Comparison of ENCODE assay signal across 1 cellular context in the genomic region with DNA sequence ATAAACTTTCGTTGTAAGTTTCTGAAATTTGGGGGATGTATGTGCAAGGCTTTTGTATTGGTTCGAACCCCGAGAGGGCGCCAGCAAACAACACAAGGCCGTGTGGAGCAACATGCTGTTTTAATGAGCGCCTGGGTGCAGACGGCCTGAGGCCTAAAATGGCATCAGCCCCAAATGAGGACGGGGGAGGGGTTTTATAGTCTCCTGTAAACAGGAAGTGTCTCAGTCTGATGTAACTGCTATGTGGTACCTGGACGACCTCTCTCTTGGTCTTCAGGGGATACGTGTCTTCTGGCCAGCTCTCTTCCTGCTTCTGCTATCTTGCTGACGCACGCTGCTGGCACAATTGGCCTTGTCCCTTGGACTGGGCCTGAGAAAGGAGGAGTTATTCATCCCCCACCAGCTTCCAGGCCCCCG.
TF ChIP-seq lines count a peak whose summit lies in the region.

No MANE protein-coding gene starts in this region.

TF ChIP-seq in GM12878, 131 proteins besides CTCF, POLR2A, EP300 and RAD21 (continued from another document):
- TF ChIP-seq, protein P1, sequence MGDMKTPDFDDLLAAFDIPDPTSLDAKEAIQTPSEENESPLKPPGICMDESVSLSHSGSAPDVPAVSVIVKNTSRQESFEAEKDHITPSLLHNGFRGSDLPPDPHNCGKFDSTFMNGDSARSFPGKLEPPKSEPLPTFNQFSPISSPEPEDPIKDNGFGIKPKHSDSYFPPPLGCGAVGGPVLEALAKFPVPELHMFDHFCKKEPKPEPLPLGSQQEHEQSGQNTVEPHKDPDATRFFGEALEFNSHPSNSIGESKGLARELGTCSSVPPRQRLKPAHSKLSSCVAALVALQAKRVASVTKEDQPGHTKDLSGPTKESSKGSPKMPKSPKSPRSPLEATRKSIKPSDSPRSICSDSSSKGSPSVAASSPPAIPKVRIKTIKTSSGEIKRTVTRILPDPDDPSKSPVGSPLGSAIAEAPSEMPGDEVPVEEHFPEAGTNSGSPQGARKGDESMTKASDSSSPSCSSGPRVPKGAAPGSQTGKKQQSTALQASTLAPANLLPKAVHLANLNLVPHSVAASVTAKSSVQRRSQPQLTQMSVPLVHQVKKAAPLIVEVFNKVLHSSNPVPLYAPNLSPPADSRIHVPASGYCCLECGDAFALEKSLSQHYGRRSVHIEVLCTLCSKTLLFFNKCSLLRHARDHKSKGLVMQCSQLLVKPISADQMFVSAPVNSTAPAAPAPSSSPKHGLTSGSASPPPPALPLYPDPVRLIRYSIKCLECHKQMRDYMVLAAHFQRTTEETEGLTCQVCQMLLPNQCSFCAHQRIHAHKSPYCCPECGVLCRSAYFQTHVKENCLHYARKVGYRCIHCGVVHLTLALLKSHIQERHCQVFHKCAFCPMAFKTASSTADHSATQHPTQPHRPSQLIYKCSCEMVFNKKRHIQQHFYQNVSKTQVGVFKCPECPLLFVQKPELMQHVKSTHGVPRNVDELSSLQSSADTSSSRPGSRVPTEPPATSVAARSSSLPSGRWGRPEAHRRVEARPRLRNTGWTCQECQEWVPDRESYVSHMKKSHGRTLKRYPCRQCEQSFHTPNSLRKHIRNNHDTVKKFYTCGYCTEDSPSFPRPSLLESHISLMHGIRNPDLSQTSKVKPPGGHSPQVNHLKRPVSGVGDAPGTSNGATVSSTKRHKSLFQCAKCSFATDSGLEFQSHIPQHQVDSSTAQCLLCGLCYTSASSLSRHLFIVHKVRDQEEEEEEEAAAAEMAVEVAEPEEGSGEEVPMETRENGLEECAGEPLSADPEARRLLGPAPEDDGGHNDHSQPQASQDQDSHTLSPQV (IDR thresholded peaks at IDR 0.05): no peak
- no peak for TF ChIP-seq MXI1 (IDR thresholded peaks at IDR 0.05; ENCODE audit: low read depth, low read length)
- TF ChIP-seq, protein P2, sequence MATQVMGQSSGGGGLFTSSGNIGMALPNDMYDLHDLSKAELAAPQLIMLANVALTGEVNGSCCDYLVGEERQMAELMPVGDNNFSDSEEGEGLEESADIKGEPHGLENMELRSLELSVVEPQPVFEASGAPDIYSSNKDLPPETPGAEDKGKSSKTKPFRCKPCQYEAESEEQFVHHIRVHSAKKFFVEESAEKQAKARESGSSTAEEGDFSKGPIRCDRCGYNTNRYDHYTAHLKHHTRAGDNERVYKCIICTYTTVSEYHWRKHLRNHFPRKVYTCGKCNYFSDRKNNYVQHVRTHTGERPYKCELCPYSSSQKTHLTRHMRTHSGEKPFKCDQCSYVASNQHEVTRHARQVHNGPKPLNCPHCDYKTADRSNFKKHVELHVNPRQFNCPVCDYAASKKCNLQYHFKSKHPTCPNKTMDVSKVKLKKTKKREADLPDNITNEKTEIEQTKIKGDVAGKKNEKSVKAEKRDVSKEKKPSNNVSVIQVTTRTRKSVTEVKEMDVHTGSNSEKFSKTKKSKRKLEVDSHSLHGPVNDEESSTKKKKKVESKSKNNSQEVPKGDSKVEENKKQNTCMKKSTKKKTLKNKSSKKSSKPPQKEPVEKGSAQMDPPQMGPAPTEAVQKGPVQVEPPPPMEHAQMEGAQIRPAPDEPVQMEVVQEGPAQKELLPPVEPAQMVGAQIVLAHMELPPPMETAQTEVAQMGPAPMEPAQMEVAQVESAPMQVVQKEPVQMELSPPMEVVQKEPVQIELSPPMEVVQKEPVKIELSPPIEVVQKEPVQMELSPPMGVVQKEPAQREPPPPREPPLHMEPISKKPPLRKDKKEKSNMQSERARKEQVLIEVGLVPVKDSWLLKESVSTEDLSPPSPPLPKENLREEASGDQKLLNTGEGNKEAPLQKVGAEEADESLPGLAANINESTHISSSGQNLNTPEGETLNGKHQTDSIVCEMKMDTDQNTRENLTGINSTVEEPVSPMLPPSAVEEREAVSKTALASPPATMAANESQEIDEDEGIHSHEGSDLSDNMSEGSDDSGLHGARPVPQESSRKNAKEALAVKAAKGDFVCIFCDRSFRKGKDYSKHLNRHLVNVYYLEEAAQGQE (IDR thresholded peaks at IDR 0.05; ENCODE audit: low read depth, low read length): no peak
- no peak for TF ChIP-seq FOXM1 (IDR thresholded peaks at IDR 0.05; ENCODE audit: low read depth, low read length)
- TF ChIP-seq, protein P3, sequence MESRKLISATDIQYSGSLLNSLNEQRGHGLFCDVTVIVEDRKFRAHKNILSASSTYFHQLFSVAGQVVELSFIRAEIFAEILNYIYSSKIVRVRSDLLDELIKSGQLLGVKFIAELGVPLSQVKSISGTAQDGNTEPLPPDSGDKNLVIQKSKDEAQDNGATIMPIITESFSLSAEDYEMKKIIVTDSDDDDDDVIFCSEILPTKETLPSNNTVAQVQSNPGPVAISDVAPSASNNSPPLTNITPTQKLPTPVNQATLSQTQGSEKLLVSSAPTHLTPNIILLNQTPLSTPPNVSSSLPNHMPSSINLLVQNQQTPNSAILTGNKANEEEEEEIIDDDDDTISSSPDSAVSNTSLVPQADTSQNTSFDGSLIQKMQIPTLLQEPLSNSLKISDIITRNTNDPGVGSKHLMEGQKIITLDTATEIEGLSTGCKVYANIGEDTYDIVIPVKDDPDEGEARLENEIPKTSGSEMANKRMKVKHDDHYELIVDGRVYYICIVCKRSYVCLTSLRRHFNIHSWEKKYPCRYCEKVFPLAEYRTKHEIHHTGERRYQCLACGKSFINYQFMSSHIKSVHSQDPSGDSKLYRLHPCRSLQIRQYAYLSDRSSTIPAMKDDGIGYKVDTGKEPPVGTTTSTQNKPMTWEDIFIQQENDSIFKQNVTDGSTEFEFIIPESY (IDR thresholded peaks at IDR 0.05): no peak
- no peak for TF ChIP-seq SUZ12 (IDR thresholded peaks at IDR 0.05; ENCODE audit: unreplicated experiment)
